ENCODE assay signal across 8 cellular contexts in genomic region chr4:83010522-83011318, GRCh38. TPM values are rescaled to one million over a fixed set of nuclear protein-coding genes. Genes with fewer than 3 reads are reported as not detected.
A peak's percentile ranks its signal among the peaks of the same experiment; 100 is the strongest.
DNase-seq lines count a peak whose midpoint lies in the region; ATAC-seq, FAIRE-seq and TF ChIP-seq lines count a peak whose summit lies in the region.

LIN54 (minus strand) TSS chr4:83010823; CDS start chr4:82984844, 25,979 bp downstream.

- H3K27ac Mint-ChIP-seq in activated naive CD8-positive, alpha-beta T cell treated with anti-CD3 and anti-CD28 coated beads for 36 hours, result peak within 1 kb of the TSS; percentile 97

- H3K4me1 ChIP-seq in DND-41 (ENCODE audit: insufficient read depth, low read length) (peaks cover 43% of the 10 kb centered on the region), Karpas-422 (ENCODE audit: low read length) (peaks cover 28% of the 10 kb centered on the region), pancreas (peaks cover 4 to 23% (median 9%) of the 10 kb centered on the region in 3 donors), thyroid gland (peaks cover 8 to 28% of the 10 kb centered on the region in 2 donors)

- H3K79me2 ChIP-seq in DND-41 (ENCODE audit: insufficient read depth, low read length) (peaks cover 68% of the 10 kb centered on the region), Karpas-422 (ENCODE audit: low read length) (peaks cover 58% of the 10 kb centered on the region)

- ATAC-seq in DND-41 (ENCODE audit: insufficient read depth, low read depth), result peak; percentile 66
- ATAC-seq in GM21717 (IDR thresholded peaks at IDR 0.05; ENCODE audit: unreplicated experiment), result peak; percentile 45
- ATAC-seq in Right ventricle myocardium inferior, result peak; percentile 52
- ATAC-seq in pancreas, result peak; percentile 52 to 67 (median 62)

- WGBS in pancreas, 2 donors, result 1% methylated on average over 34 to 54 of the region's 54 CpGs
- WGBS in thyroid gland, 2 donors, result 0 to 3% methylated on average over 8 to 28 of the region's 54 CpGs

- peaks cover 2% of the 10 kb centered on the region for H3K36me3 Mint-ChIP-seq in activated naive CD8-positive, alpha-beta T cell treated with anti-CD3 and anti-CD28 coated beads for 36 hours

- H3K4me3 Mint-ChIP-seq in activated naive CD8-positive, alpha-beta T cell treated with anti-CD3 and anti-CD28 coated beads for 36 hours, result peak within 1 kb of the TSS; percentile 95

- no peaks in the 10 kb centered on the region for H3K9me3 Mint-ChIP-seq in activated naive CD8-positive, alpha-beta T cell treated with anti-CD3 and anti-CD28 coated beads for 36 hours

- intact Hi-C loops in Right ventricle myocardium inferior (cut with DNase I) (loop anchor here (5.0 to 10.0 kb wide), 2 partner anchors 583 to 636 kb away; partner anchors contain the start of gene HNRNPD), pancreas (cut with DNase I) (no loop called here), thyroid gland (cut with DNase I) (loop anchor here (2.0 to 10.0 kb wide), 4 partner anchors 24 to 726 kb away; partner anchors contain the start of genes COPS4, ENOPH1, HNRNPDL and SEC31A)

- H3K4me2 ChIP-seq in DND-41 (ENCODE audit: insufficient read depth, low read length) (peak within 1 kb of the TSS; percentile 78), Karpas-422 (ENCODE audit: low read depth, low read length, poor library complexity, severe bottlenecking) (peak within 1 kb of the TSS; percentile 91)

- H3K27ac ChIP-seq in DND-41 (ENCODE audit: low read length), result peak within 1 kb of the TSS; percentile 96
- peak within 1 kb of the TSS; percentile 69 for H3K27ac ChIP-seq in Karpas-422 (ENCODE audit: low read length)
- H3K27ac ChIP-seq in pancreas, result peak within 1 kb of the TSS; percentile 72 to 89 (median 77)
- H3K27ac ChIP-seq in thyroid gland, result peak within 1 kb of the TSS; percentile 75 to 93 (median 87)

- H3K9me2 ChIP-seq in Karpas-422 (replicated peaks; ENCODE audit: insufficient read depth, low read length), result no peaks in the 10 kb centered on the region

- H2AFZ ChIP-seq in DND-41 (ENCODE audit: low read depth, low read length) (peak within 1 kb of the TSS; percentile 90), Karpas-422 (ENCODE audit: low read length) (no peak within 1 kb of the TSS)

- H3K9ac ChIP-seq in DND-41 (ENCODE audit: low read depth, low read length) (peak within 1 kb of the TSS; percentile 98), Karpas-422 (ENCODE audit: low read length) (peak within 1 kb of the TSS; percentile 78)

- H3K9me3 ChIP-seq in DND-41 (ENCODE audit: insufficient read depth, low read length, severe bottlenecking), result no peaks in the 10 kb centered on the region
- no peaks in the 10 kb centered on the region for H3K9me3 ChIP-seq in Karpas-422 (ENCODE audit: low read length)
- H3K9me3 ChIP-seq in pancreas, result no peaks in the 10 kb centered on the region
- no peaks in the 10 kb centered on the region for H3K9me3 ChIP-seq in thyroid gland

- H3K4me3 ChIP-seq in DND-41 (ENCODE audit: low read depth in 1 of 2, low read length in 2 of 2) (peak within 1 kb of the TSS; percentile 85 to 97), Karpas-422 (ENCODE audit: low read length) (peak within 1 kb of the TSS; percentile 71), pancreas (peak within 1 kb of the TSS; percentile 47 to 85 (median 61)), thyroid gland (replicated peaks in 1 of 3) (peak within 1 kb of the TSS; percentile 47 to 83 (median 79))

- H3K27me3 ChIP-seq in DND-41 (ENCODE audit: insufficient read depth, low read length, poor library complexity), result no peaks in the 10 kb centered on the region
- no peaks in the 10 kb centered on the region for H3K27me3 ChIP-seq in Karpas-422 (ENCODE audit: low read length)
- H3K27me3 ChIP-seq in pancreas, result no peaks in the 10 kb centered on the region
- H3K27me3 ChIP-seq in thyroid gland, result no peaks in the 10 kb centered on the region

- FAIRE-seq in pancreas (lab: Jason Lieb, UNC), result no peak

- H3K4me1 Mint-ChIP-seq in activated naive CD8-positive, alpha-beta T cell treated with anti-CD3 and anti-CD28 coated beads for 36 hours, result peaks cover 45% of the 10 kb centered on the region

- no peaks in the 10 kb centered on the region for H3K27me3 Mint-ChIP-seq in activated naive CD8-positive, alpha-beta T cell treated with anti-CD3 and anti-CD28 coated beads for 36 hours

- no peak for TF ChIP-seq CTCF in DND-41 (IDR thresholded peaks at IDR 0.05; ENCODE audit: borderline replicate concordance, extremely low read depth, low read length, poor library complexity, severe bottlenecking)
- TF ChIP-seq CTCF in pancreas (IDR thresholded peaks at IDR 0.05), result no peak
- no peak for TF ChIP-seq CTCF in thyroid gland (IDR thresholded peaks at IDR 0.05)

- H4K20me1 ChIP-seq in DND-41 (ENCODE audit: insufficient read depth, low read length), result peaks cover 11% of the 10 kb centered on the region; the same call in 1 of the 2 replicates
- H4K20me1 ChIP-seq in Karpas-422 (ENCODE audit: insufficient read depth, low read depth, low read length), result no peaks in the 10 kb centered on the region

- DNase-seq in DND-41, result peak; percentile 89
- DNase-seq in Karpas-422, result peak; percentile 82
- DNase-seq in SW 1271 (lab: John Stamatoyannopoulos, UW), result peak; percentile 4 to 57
- peak; percentile 85 for DNase-seq in activated naive CD8-positive, alpha-beta T cell treated with anti-CD3 and anti-CD28 coated beads for 36 hours
- peak; percentile 94 for DNase-seq in Right ventricle myocardium inferior (ENCODE audit: missing footprints)
- peak; percentile 75 to 86 (median 80) for DNase-seq in pancreas
- DNase-seq in thyroid gland, result peak; percentile 76 to 81

- TF ChIP-seq POLR2A in thyroid gland (IDR thresholded peaks at IDR 0.05), result peak in 1 of 2 donors; percentile 36

- H3K36me3 ChIP-seq in DND-41 (ENCODE audit: insufficient read depth, low read length), result no peaks in the 10 kb centered on the region; the same call in 1 of the 2 replicates
- no peaks in the 10 kb centered on the region for H3K36me3 ChIP-seq in Karpas-422 (ENCODE audit: insufficient read depth, low read length)
- no peaks in the 10 kb centered on the region for H3K36me3 ChIP-seq in pancreas
- no peaks in the 10 kb centered on the region for H3K36me3 ChIP-seq in thyroid gland

RNA-seq across cellular contexts. Expression of gene LIN54, which starts in this region (rescaled TPM):
- 5.6 and 10.6 TPM in 2 replicates for total RNA-seq in Karpas-422 (2014; rRNA removed; shearing (Covaris generic); ENCODE audit: low replicate concordance)
- total RNA-seq in activated naive CD8-positive, alpha-beta T cell treated with anti-CD3 and anti-CD28 coated beads for 36 hours, result 10 to 100 TPM; 22.7 TPM
- 7.4 TPM for total RNA-seq in Right ventricle myocardium inferior
- total RNA-seq in pancreas, result 1 to 10 TPM; 2.6 to 5.7 (median 3.7) TPM
- polyA plus RNA-seq in pancreas, result 1 to 10 TPM; 1.1 to 2.1 TPM
- 10 to 100 TPM; 14.8 to 20.8 (median 18.1) TPM for total RNA-seq in thyroid gland

Comparison
In these comparisons a context has a peak if more than half of its experiments do, and no peak if none do; other contexts are left out.
1. Peak in every context shown above with its lines: DNase-seq, ATAC-seq, H3K4me3 ChIP-seq and H3K27ac ChIP-seq.
2. DNase-seq: peak in every context shown above with its lines; median percentile 94 in Right ventricle myocardium inferior; 89 in DND-41; 85 in activated naive CD8-positive, alpha-beta T cell treated with anti-CD3 and anti-CD28 coated beads for 36 hours; 82 in Karpas-422; 80 in pancreas; 78 in thyroid gland; 30 in SW 1271.
3. intact Hi-C loops: an anchor here in Right ventricle myocardium inferior (5.0 to 10.0 kb wide) and thyroid gland (2.0 to 10.0 kb wide); none called in pancreas.